Comparison of ENCODE assay signal across 24 cellular contexts in genomic region chr5:8102714-8103113, GRCh38.
"Had no signal": no experiment of that assay in that cellular context is flagged by ENCODE, and none has a peak within 500 bp of the region (broad histone marks: within the 10 kb centered on the region; RNA-seq: fewer than 3 reads in every experiment).

No MANE protein-coding gene starts in this region.

- H3K4me3 ChIP-seq: coronary artery, dorsolateral prefrontal cortex, esophagus muscularis mucosa, gastroesophageal sphincter, heart left ventricle, hepatocyte, left ventricle myocardium inferior, lower lobe of right lung, mucosa of descending colon had no signal

- H3K9me3 ChIP-seq: esophagus muscularis mucosa, lower lobe of right lung, mucosa of descending colon had no signal

- H3K27ac ChIP-seq: coronary artery, dorsolateral prefrontal cortex, esophagus muscularis mucosa, foreskin keratinocyte, gastroesophageal sphincter, heart left ventricle, hepatocyte, left ventricle myocardium inferior, lower lobe of right lung had no signal

- ATAC-seq: foreskin keratinocyte; gastroesophageal sphincter; heart left ventricle; left colon; left lobe of liver; lower lobe of right lung; mucosa of descending colon; naive thymus-derived CD8-positive, alpha-beta T cell had no signal

- H3K79me2 ChIP-seq: hepatocyte had no signal

- H3K4me2 ChIP-seq: hepatocyte had no signal

- DNase-seq: dermis blood vessel endothelial cell; dorsolateral prefrontal cortex; effector CD4-positive, alpha-beta T cell; effector memory CD4-positive, alpha-beta T cell; foreskin keratinocyte; heart left ventricle; hypothalamus; immature natural killer cell; islet precursor cell; kidney; kidney glomerular epithelial cell; left colon; left ventricle myocardium inferior; lower lobe of right lung; mesenchymal stem cell; mucosa of descending colon; naive B cell; naive thymus-derived CD8-positive, alpha-beta T cell had no signal

- H3K4me1 Mint-ChIP-seq: immature natural killer cell; naive thymus-derived CD8-positive, alpha-beta T cell had no signal

- H3K27me3 Mint-ChIP-seq: naive B cell; naive thymus-derived CD8-positive, alpha-beta T cell had no signal

- H3K36me3 ChIP-seq: esophagus muscularis mucosa, gastroesophageal sphincter, heart left ventricle, left ventricle myocardium inferior, lower lobe of right lung had no signal

- H2AFZ ChIP-seq: hepatocyte had no signal

- H3K27me3 ChIP-seq: dorsolateral prefrontal cortex, esophagus muscularis mucosa, foreskin keratinocyte, gastroesophageal sphincter, heart left ventricle, hepatocyte had no signal

- H3K4me3 Mint-ChIP-seq: immature natural killer cell; mesothelial cell of epicardium; naive thymus-derived CD8-positive, alpha-beta T cell had no signal

- H3K4me1 ChIP-seq: esophagus muscularis mucosa, foreskin keratinocyte, gastroesophageal sphincter, heart left ventricle, left ventricle myocardium inferior, lower lobe of right lung had no signal

- H3K27ac Mint-ChIP-seq: immature natural killer cell; mesothelial cell of epicardium; naive B cell; naive thymus-derived CD8-positive, alpha-beta T cell had no signal
